In genomic region chr13:93472296-93472695, GRCh38 we compare ENCODE assay signal across 1 cellular context.
TF ChIP-seq lines count a peak whose summit lies in the region.

No MANE protein-coding gene starts in this region.

TF ChIP-seq in IMR-90, 13 proteins besides CTCF, POLR2A, EP300 and RAD21 (continued from another document):
- TF ChIP-seq, protein P1, sequence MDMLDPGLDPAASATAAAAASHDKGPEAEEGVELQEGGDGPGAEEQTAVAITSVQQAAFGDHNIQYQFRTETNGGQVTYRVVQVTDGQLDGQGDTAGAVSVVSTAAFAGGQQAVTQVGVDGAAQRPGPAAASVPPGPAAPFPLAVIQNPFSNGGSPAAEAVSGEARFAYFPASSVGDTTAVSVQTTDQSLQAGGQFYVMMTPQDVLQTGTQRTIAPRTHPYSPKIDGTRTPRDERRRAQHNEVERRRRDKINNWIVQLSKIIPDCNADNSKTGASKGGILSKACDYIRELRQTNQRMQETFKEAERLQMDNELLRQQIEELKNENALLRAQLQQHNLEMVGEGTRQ (IDR thresholded peaks at IDR 0.05; ENCODE audit: low read depth, low read length): no peak
- TF ChIP-seq BHLHE40 (IDR thresholded peaks at IDR 0.05; ENCODE audit: low read depth, low read length): no peak
- TF ChIP-seq SMC3 (IDR thresholded peaks at IDR 0.05; ENCODE audit: low read depth, low read length): no peak
